In the genomic region with DNA sequence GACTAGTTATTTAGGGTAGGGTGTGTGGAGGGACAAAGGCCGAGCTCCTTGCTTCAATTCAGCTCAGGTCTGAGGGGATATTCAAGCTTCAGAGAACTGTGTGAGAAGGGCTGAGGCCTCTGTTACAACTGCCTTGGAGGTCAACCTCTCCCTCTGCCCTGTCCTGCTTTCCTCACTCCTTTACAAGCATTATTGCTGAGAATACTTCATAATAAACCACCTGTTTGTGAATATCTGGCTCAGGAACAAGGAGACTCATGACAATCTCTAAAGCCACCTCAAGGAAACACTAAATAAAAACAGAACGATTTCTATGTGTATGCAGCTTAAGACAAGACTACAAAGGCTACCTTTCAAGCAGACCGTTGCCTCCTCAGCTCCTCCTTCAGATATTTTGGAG, we compare ENCODE assay signal across 36 cellular contexts. TPM values are rescaled to one million over a fixed set of nuclear protein-coding genes. Genes with fewer than 3 reads are reported as not detected.
"Had no signal": no experiment of that assay in that cellular context is flagged by ENCODE, and none has a peak within 500 bp of the region (broad histone marks: within the 10 kb centered on the region; RNA-seq: fewer than 3 reads in every experiment).

No MANE protein-coding gene starts in this region.

- H3K4me1 Mint-ChIP-seq: activated CD4-positive, alpha-beta T cell treated with anti-CD3 and anti-CD28 coated beads, Interleukin-2, amount 10 ng/mL, durations not matched to agents 24 days and 14 days; activated naive CD8-positive, alpha-beta T cell treated with anti-CD3 and anti-CD28 coated beads for 36 hours; stimulated activated effector memory CD8-positive, alpha-beta T cell treated with anti-CD3 and anti-CD28 coated beads, Interleukin-12 subunit alpha, Interleukin-12 subunit beta, amount 100 ng/mL, for 72 hours; stimulated activated naive CD8-positive, alpha-beta T cell treated with anti-CD3 and anti-CD28 coated beads, Interleukin-15, amount 100 ng/mL, for 72 hours had no signal

- H3K9me3 ChIP-seq: adrenal gland, ascending aorta, colonic mucosa, neutrophil, ovary, thyroid gland, upper lobe of right lung had no signal

- H3K4me1 ChIP-seq: colonic mucosa had no signal

- H3K9me3 Mint-ChIP-seq: activated CD4-positive, alpha-beta memory T cell treated with anti-CD3 and anti-CD28 coated beads for 36 hours; activated CD4-positive, alpha-beta T cell treated with anti-CD3 and anti-CD28 coated beads, Interleukin-2, amount 10 ng/mL, durations not matched to agents 24 days and 14 days; activated naive CD4-positive, alpha-beta T cell treated with anti-CD3 and anti-CD28 coated beads for 36 hours; activated T-helper 1 cell treated with anti-CD3 and anti-CD28 coated beads, Interleukin-12 subunit alpha, Interleukin-12 subunit beta, Interleukin-2, Interleukin-4 antibody, amounts not matched to agents 30 ng/mL and 10 ng/mL and 1 ng/mL, durations not matched to agents 14 hours and 24 hours and 36 hours; stimulated activated effector memory CD8-positive, alpha-beta T cell treated with anti-CD3 and anti-CD28 coated beads, Interleukin-12 subunit alpha, Interleukin-12 subunit beta, amount 100 ng/mL, for 72 hours; T-helper 1 cell treated with Interleukin-12 subunit alpha and Interleukin-12 subunit beta and Interleukin-4 antibody, amounts not matched to agents 30 μg/mL and 1 μg/mL, for 36 hours had no signal

- H3K27ac ChIP-seq: adrenal gland, ascending aorta, cardiac muscle cell, colonic mucosa, neutrophil, ovary, skin epidermis, thyroid gland, upper lobe of right lung had no signal

- H3K27me3 ChIP-seq: adrenal gland, ascending aorta, cardiac muscle cell, colonic mucosa, neutrophil, ovary, thyroid gland, upper lobe of right lung had no signal

- H3K27ac Mint-ChIP-seq: activated CD4-positive, alpha-beta memory T cell treated with anti-CD3 and anti-CD28 coated beads for 36 hours; activated CD4-positive, alpha-beta T cell treated with anti-CD3 and anti-CD28 coated beads, Interleukin-2, amount 10 ng/mL, durations not matched to agents 24 days and 14 days; activated naive CD4-positive, alpha-beta T cell treated with anti-CD3 and anti-CD28 coated beads for 36 hours; activated naive CD8-positive, alpha-beta T cell treated with anti-CD3 and anti-CD28 coated beads for 36 hours; activated T-helper 1 cell treated with anti-CD3 and anti-CD28 coated beads, Interleukin-12 subunit alpha, Interleukin-12 subunit beta, Interleukin-2, Interleukin-4 antibody, amounts not matched to agents 30 ng/mL and 10 ng/mL and 1 ng/mL, durations not matched to agents 14 hours and 24 hours and 36 hours; brain; naive thymus-derived CD8-positive, alpha-beta T cell; stimulated activated effector memory CD8-positive, alpha-beta T cell treated with anti-CD3 and anti-CD28 coated beads, Interleukin-12 subunit alpha, Interleukin-12 subunit beta, amount 100 ng/mL, for 72 hours; stimulated activated naive CD8-positive, alpha-beta T cell treated with anti-CD3 and anti-CD28 coated beads, Interleukin-15, amount 100 ng/mL, for 72 hours; T-helper 1 cell treated with Interleukin-12 subunit alpha and Interleukin-12 subunit beta and Interleukin-4 antibody, amounts not matched to agents 30 μg/mL and 1 μg/mL, for 36 hours had no signal

- H3K4me3 ChIP-seq: adrenal gland, ascending aorta, cardiac muscle cell, colonic mucosa, ovary, skin epidermis, thyroid gland, upper lobe of right lung had no signal

- H3K36me3 ChIP-seq: adrenal gland, ascending aorta, cardiac muscle cell, colonic mucosa, neutrophil, ovary, thyroid gland, upper lobe of right lung had no signal

- FAIRE-seq: keratinocyte had no signal

- ATAC-seq: left cardiac atrium; naive thymus-derived CD8-positive, alpha-beta T cell; sciatic nerve; stimulated activated effector memory CD8-positive, alpha-beta T cell treated with anti-CD3 and anti-CD28 coated beads, Interleukin-12 subunit alpha, Interleukin-12 subunit beta, amount 100 ng/mL, for 72 hours; stimulated activated naive CD8-positive, alpha-beta T cell treated with anti-CD3 and anti-CD28 coated beads, Interleukin-15, amount 100 ng/mL, for 72 hours; upper lobe of right lung had no signal

- H3K4me3 Mint-ChIP-seq: activated CD4-positive, alpha-beta memory T cell treated with anti-CD3 and anti-CD28 coated beads for 36 hours; activated CD4-positive, alpha-beta T cell treated with anti-CD3 and anti-CD28 coated beads, Interleukin-2, amount 10 ng/mL, durations not matched to agents 24 days and 14 days; activated naive CD4-positive, alpha-beta T cell treated with anti-CD3 and anti-CD28 coated beads for 36 hours; activated naive CD8-positive, alpha-beta T cell treated with anti-CD3 and anti-CD28 coated beads for 36 hours; activated T-helper 1 cell treated with anti-CD3 and anti-CD28 coated beads, Interleukin-12 subunit alpha, Interleukin-12 subunit beta, Interleukin-2, Interleukin-4 antibody, amounts not matched to agents 30 ng/mL and 10 ng/mL and 1 ng/mL, durations not matched to agents 14 hours and 24 hours and 36 hours; brain; naive thymus-derived CD8-positive, alpha-beta T cell; stimulated activated effector memory CD8-positive, alpha-beta T cell treated with anti-CD3 and anti-CD28 coated beads, Interleukin-12 subunit alpha, Interleukin-12 subunit beta, amount 100 ng/mL, for 72 hours; stimulated activated naive CD8-positive, alpha-beta T cell treated with anti-CD3 and anti-CD28 coated beads, Interleukin-15, amount 100 ng/mL, for 72 hours; T-helper 1 cell treated with Interleukin-12 subunit alpha and Interleukin-12 subunit beta and Interleukin-4 antibody, amounts not matched to agents 30 μg/mL and 1 μg/mL, for 36 hours had no signal

- H3K36me3 Mint-ChIP-seq: activated CD4-positive, alpha-beta memory T cell treated with anti-CD3 and anti-CD28 coated beads for 36 hours; brain; naive thymus-derived CD8-positive, alpha-beta T cell; stimulated activated effector memory CD8-positive, alpha-beta T cell treated with anti-CD3 and anti-CD28 coated beads, Interleukin-12 subunit alpha, Interleukin-12 subunit beta, amount 100 ng/mL, for 72 hours had no signal

- DNase-seq: activated CD4-positive, alpha-beta memory T cell treated with anti-CD3 and anti-CD28 coated beads for 36 hours; activated CD4-positive, alpha-beta T cell treated with anti-CD3 and anti-CD28 coated beads, Interleukin-2, amount 10 ng/mL, durations not matched to agents 24 days and 14 days; activated CD4-positive, CD25-positive, alpha-beta regulatory T cell treated with anti-CD3 and anti-CD28 coated beads, Interleukin-2, amount 50 U/mL, for 72 hours; activated CD8-positive, alpha-beta memory T cell treated with anti-CD3 and anti-CD28 coated beads, Interleukin-2, amount 50 U/mL, for 4 hours; activated effector memory CD4-positive, alpha-beta T cell treated with anti-CD3 and anti-CD28 coated beads, Interleukin-2, amount 50 U/mL, for 16 hours; activated naive CD4-positive, alpha-beta T cell treated with anti-CD3 and anti-CD28 coated beads for 36 hours; activated naive CD8-positive, alpha-beta T cell treated with anti-CD3 and anti-CD28 coated beads for 36 hours; activated T-cell treated with anti-CD3 and anti-CD28 coated beads, Interleukin-2, amount 50 U/mL, for 1 hour; adrenal gland; cerebellar nuclear complex; colonic mucosa; effector CD8-positive, alpha-beta T cell; head of caudate nucleus; hippocampal formation; left cardiac atrium; mammary epithelial cell; naive thymus-derived CD8-positive, alpha-beta T cell; ovary; stimulated activated CD4-positive, alpha-beta T cell treated with anti-CD3 and anti-CD28 coated beads, Interleukin-4, amount 100 ng/mL, for 24 hours; stimulated activated naive CD8-positive, alpha-beta T cell treated with anti-CD3 and anti-CD28 coated beads, Interleukin-15, amount 100 ng/mL, for 72 hours; SW 1271; T1000; thyroid gland; upper lobe of right lung had no signal

- H3K27me3 Mint-ChIP-seq: activated CD4-positive, alpha-beta memory T cell treated with anti-CD3 and anti-CD28 coated beads for 36 hours; activated naive CD8-positive, alpha-beta T cell treated with anti-CD3 and anti-CD28 coated beads for 36 hours; brain; stimulated activated naive CD8-positive, alpha-beta T cell treated with anti-CD3 and anti-CD28 coated beads, Interleukin-15, amount 100 ng/mL, for 72 hours had no signal

RNA-seq across cellular contexts. Expression of gene OTOGL, which starts 21.7 kb away (rescaled TPM):
- total RNA-seq: activated CD4-positive, alpha-beta memory T cell treated with anti-CD3 and anti-CD28 coated beads for 36 hours; activated CD4-positive, alpha-beta T cell treated with anti-CD3 and anti-CD28 coated beads, Interleukin-2, amount 10 ng/mL, durations not matched to agents 24 days and 14 days; activated CD8-positive, alpha-beta memory T cell treated with anti-CD3 and anti-CD28 coated beads for 36 hours; activated naive CD4-positive, alpha-beta T cell treated with anti-CD3 and anti-CD28 coated beads for 36 hours; activated naive CD8-positive, alpha-beta T cell treated with anti-CD3 and anti-CD28 coated beads for 36 hours; ascending aorta; epithelial cell of proximal tubule; naive thymus-derived CD8-positive, alpha-beta T cell had no signal
- polyA plus RNA-seq: mammary epithelial cell; naive thymus-derived CD8-positive, alpha-beta T cell had no signal
